ENCODE assay signal across 20 cellular contexts in genomic region chr5:96112703-96113102, GRCh38.
"Had no signal": no experiment of that assay in that cellular context is flagged by ENCODE, and none has a peak within 500 bp of the region (broad histone marks: within the 10 kb centered on the region; RNA-seq: fewer than 3 reads in every experiment).

No MANE protein-coding gene starts in this region.

- H3K4me1 ChIP-seq: colonic mucosa, gastrocnemius medialis, prostate gland, right atrium auricular region had no signal

- DNase-seq: activated B cell treated with CpG ODN at 0.5 μM for 24 hours; activated CD4-positive, alpha-beta T cell treated with anti-CD3 and anti-CD28 coated beads, Interleukin-2, amount 10 ng/mL, durations not matched to agents 24 days and 14 days; activated CD8-positive, alpha-beta T cell treated with anti-CD3 and anti-CD28 coated beads for 36 hours; activated naive CD4-positive, alpha-beta T cell; activated naive CD8-positive, alpha-beta T cell treated with anti-CD3 and anti-CD28 coated beads, Interleukin-2, amount 10 ng/mL, durations not matched to agents 7 days and 5 days; activated T-cell treated with anti-CD3 and anti-CD28 coated beads, Interleukin-2, amount 50 U/mL, for 1 hour; brain microvascular endothelial cell; colonic mucosa; endodermal cell; kidney; stimulated activated naive CD8-positive, alpha-beta T cell treated with anti-CD3 and anti-CD28 coated beads, Interleukin-15, Interleukin-2, amounts not matched to agents 100 U/mL and 50 U/mL, for 24 hours; transverse colon had no signal

- H3K4me3 ChIP-seq: colonic mucosa, gastrocnemius medialis, prostate gland, right atrium auricular region, skin epidermis, suprapubic skin, transverse colon, vagina had no signal

- FAIRE-seq: kidney had no signal

- H3K27me3 Mint-ChIP-seq: activated B cell treated with CpG ODN at 0.5 μM for 24 hours; activated CD4-positive, alpha-beta T cell treated with anti-CD3 and anti-CD28 coated beads, Interleukin-2, amount 10 ng/mL, durations not matched to agents 24 days and 14 days; activated T-helper 17 cell treated with anti-CD3 and anti-CD28 coated beads, Interleukin-2, amount 50 U/mL, for 72 hours; central memory CD8-positive, alpha-beta T cell had no signal

- H3K27ac ChIP-seq: brain microvascular endothelial cell, colonic mucosa, gastrocnemius medialis, right atrium auricular region, suprapubic skin, transverse colon, vagina had no signal

- H3K4me1 Mint-ChIP-seq: activated B cell treated with CpG ODN at 0.5 μM for 24 hours; central memory CD8-positive, alpha-beta T cell had no signal

- H3K4me3 Mint-ChIP-seq: activated B cell treated with CpG ODN at 0.5 μM for 24 hours; activated CD4-positive, alpha-beta T cell treated with anti-CD3 and anti-CD28 coated beads, Interleukin-2, amount 10 ng/mL, durations not matched to agents 24 days and 14 days; activated CD8-positive, alpha-beta T cell treated with anti-CD3 and anti-CD28 coated beads for 36 hours; activated naive CD8-positive, alpha-beta T cell treated with anti-CD3 and anti-CD28 coated beads, Interleukin-2, amount 10 ng/mL, durations not matched to agents 7 days and 5 days; central memory CD8-positive, alpha-beta T cell; endodermal cell had no signal

- H3K36me3 ChIP-seq: brain microvascular endothelial cell, colonic mucosa, gastrocnemius medialis, prostate gland, right atrium auricular region, suprapubic skin, transverse colon, vagina had no signal

- H3K27ac Mint-ChIP-seq: activated B cell treated with CpG ODN at 0.5 μM for 24 hours; activated CD4-positive, alpha-beta T cell treated with anti-CD3 and anti-CD28 coated beads, Interleukin-2, amount 10 ng/mL, durations not matched to agents 24 days and 14 days; activated CD8-positive, alpha-beta T cell treated with anti-CD3 and anti-CD28 coated beads for 36 hours; activated naive CD8-positive, alpha-beta T cell treated with anti-CD3 and anti-CD28 coated beads, Interleukin-2, amount 10 ng/mL, durations not matched to agents 7 days and 5 days; endodermal cell had no signal

- H3K9me3 ChIP-seq: colonic mucosa, gastrocnemius medialis, prostate gland, right atrium auricular region, suprapubic skin, transverse colon, vagina had no signal

- ATAC-seq: activated CD8-positive, alpha-beta T cell treated with anti-CD3 and anti-CD28 coated beads for 36 hours; activated T-helper 17 cell treated with anti-CD3 and anti-CD28 coated beads, Interleukin-2, amount 50 U/mL, for 72 hours; stimulated activated naive CD8-positive, alpha-beta T cell treated with anti-CD3 and anti-CD28 coated beads, Interleukin-15, Interleukin-2, amounts not matched to agents 100 U/mL and 50 U/mL, for 24 hours had no signal

- H3K27me3 ChIP-seq: brain microvascular endothelial cell, colonic mucosa, gastrocnemius medialis, right atrium auricular region, suprapubic skin, transverse colon, vagina had no signal

- H3K9me3 Mint-ChIP-seq: activated B cell treated with CpG ODN at 0.5 μM for 24 hours; activated CD8-positive, alpha-beta T cell treated with anti-CD3 and anti-CD28 coated beads for 36 hours; activated naive CD8-positive, alpha-beta T cell treated with anti-CD3 and anti-CD28 coated beads, Interleukin-2, amount 10 ng/mL, durations not matched to agents 7 days and 5 days; activated T-helper 17 cell treated with anti-CD3 and anti-CD28 coated beads, Interleukin-2, amount 50 U/mL, for 72 hours; central memory CD8-positive, alpha-beta T cell had no signal

- H3K36me3 Mint-ChIP-seq: activated naive CD8-positive, alpha-beta T cell treated with anti-CD3 and anti-CD28 coated beads, Interleukin-2, amount 10 ng/mL, durations not matched to agents 7 days and 5 days had no signal
